11 cellular contexts compared by ENCODE assay signal in genomic region chr18:58303363-58303762, GRCh38.
A peak's percentile ranks its signal among the peaks of the same experiment; 100 is the strongest.
DNase-seq lines count a peak whose midpoint lies in the region; ATAC-seq and TF ChIP-seq lines count a peak whose summit lies in the region.
"Had no signal": no experiment of that assay in that cellular context is flagged by ENCODE, and none has a peak within 500 bp of the region (broad histone marks: within the 10 kb centered on the region; RNA-seq: fewer than 3 reads in every experiment).

No MANE protein-coding gene starts in this region.

- POLR2A ChIA-PET in RWPE1 (lab: Yijun Ruan, JAX; ENCODE audit: low non-redundant PET), result no interaction called here

- DNase-seq in lower lobe of right lung (no peak), NCI-H1694 treated with DMSO at 0.1 percent for 48 hours (lab: John Stamatoyannopoulos, UW) (no peak), RWPE1 (ENCODE audit: low spot score) (no peak), omental fat pad (ENCODE audit: low spot score) (no peak), foreskin melanocyte (no peak)
- DNase-seq: NCI-H524, WERI-Rb-1 had no signal

- intact Hi-C loops in lower lobe of right lung (cut with DNase I), result no loop called here

- CTCF ChIA-PET in RWPE1 (lab: Yijun Ruan, JAX), result interaction anchor here (0.7 kb wide), 1 partner anchor 220 kb away, joined by 3 read pairs; no protein-coding TSS in a partner anchor

- peaks cover 17% of the 10 kb centered on the region for H3K4me1 ChIP-seq in lower lobe of right lung

- no peak overlapping the region for H3K4me3 ChIP-seq in lower lobe of right lung

- H3K36me3 ChIP-seq in lower lobe of right lung, result no peaks in the 10 kb centered on the region
- H3K36me3 ChIP-seq: WERI-Rb-1 had no signal

- ATAC-seq in GM18502 (IDR thresholded peaks at IDR 0.05; ENCODE audit: poor library complexity, unreplicated experiment) (peak; percentile 93), GM21515 (IDR thresholded peaks at IDR 0.05; ENCODE audit: unreplicated experiment) (peak; percentile 80), HG03460 (IDR thresholded peaks at IDR 0.05; ENCODE audit: unreplicated experiment) (peak; percentile 82), lower lobe of right lung (peak; percentile 45 to 64), omental fat pad (ENCODE audit: low FRiP score) (no peak)

- TF ChIP-seq CTCF in lower lobe of right lung (IDR thresholded peaks at IDR 0.05), result no peak
- no peak for TF ChIP-seq CTCF in RWPE1 (conservative IDR thresholded peaks at IDR 0.05; ENCODE audit: low read depth)
- no peak for TF ChIP-seq CTCF in omental fat pad (IDR thresholded peaks at IDR 0.05)

- no peaks in the 10 kb centered on the region for H3K27me3 ChIP-seq in lower lobe of right lung (ENCODE audit: low read depth)

- no peak overlapping the region for H3K27ac ChIP-seq in lower lobe of right lung
- H3K27ac ChIP-seq in RWPE1, result no peak overlapping the region
- H3K27ac ChIP-seq: HL-60, WERI-Rb-1 had no signal

- no peaks in the 10 kb centered on the region for H3K9me3 ChIP-seq in lower lobe of right lung
